ENCODE assay signal across 21 cellular contexts in the genomic region with DNA sequence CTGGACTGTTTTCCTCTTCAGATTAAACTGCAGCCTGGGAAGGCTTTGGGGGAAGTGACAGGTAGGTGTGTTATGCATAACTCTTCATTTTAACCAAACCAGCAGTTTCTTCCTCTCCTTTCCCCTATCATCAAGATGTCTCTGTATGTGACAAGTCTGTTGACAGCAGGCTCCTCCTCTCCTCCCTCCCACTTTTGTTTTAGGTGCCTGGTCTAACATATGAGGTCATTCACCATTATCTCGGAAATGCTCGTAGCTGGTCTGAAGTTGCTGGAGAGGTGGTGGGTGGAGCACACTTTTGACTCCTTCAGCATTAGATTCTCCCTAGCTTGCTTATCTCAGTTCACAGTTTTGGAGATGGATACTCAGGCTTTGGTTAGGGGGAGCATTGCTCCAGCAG.
A peak's percentile ranks its signal among the peaks of the same experiment; 100 is the strongest.
DNase-seq lines count a peak whose midpoint lies in the region; TF ChIP-seq lines count a peak whose summit lies in the region.
"Had no signal": no experiment of that assay in that cellular context is flagged by ENCODE, and none has a peak within 500 bp of the region (broad histone marks: within the 10 kb centered on the region; RNA-seq: fewer than 3 reads in every experiment).

No MANE protein-coding gene starts in this region.

- H3K9me3 ChIP-seq in endodermal cell (ENCODE audit: control insufficient read depth, low read length) (no peaks in the 10 kb centered on the region), trophoblast cell (ENCODE audit: insufficient read depth, low read depth, low read length) (no peaks in the 10 kb centered on the region), thyroid gland (no peaks in the 10 kb centered on the region)
- H3K9me3 ChIP-seq: A549, HAP-1 had no signal

- H3K4me1 ChIP-seq in endodermal cell (ENCODE audit: control insufficient read depth, insufficient read depth, low read length) (peaks cover 10% of the 10 kb centered on the region), trophoblast cell (ENCODE audit: control insufficient read depth in 1 of 2, insufficient read depth in 2 of 2, low read length in 2 of 2) (peaks cover 8 to 15% of the 10 kb centered on the region in 2 experiments), thyroid gland (no peaks in the 10 kb centered on the region)
- H3K4me1 ChIP-seq: A549, HAP-1 had no signal

- H4K8ac ChIP-seq in trophoblast cell (ENCODE audit: low read depth, low read length) = no peak overlapping the region

- H4K12ac ChIP-seq in trophoblast cell (ENCODE audit: low read depth, low read length) = no peak overlapping the region

- H3K4me1 Mint-ChIP-seq in endodermal cell = peaks cover 30% of the 10 kb centered on the region
- no peaks in the 10 kb centered on the region for H3K4me1 Mint-ChIP-seq in progenitor cell of endocrine pancreas (ENCODE audit: low read depth)
- H3K4me1 Mint-ChIP-seq: CD4-positive, alpha-beta memory T cell had no signal

- H3K23ac ChIP-seq in trophoblast cell (ENCODE audit: low read length) = no peak overlapping the region

- peaks cover 6% of the 10 kb centered on the region for H3K79me1 ChIP-seq in trophoblast cell (ENCODE audit: low read length)

- H3K4ac ChIP-seq in trophoblast cell (ENCODE audit: low read depth, low read length) = no peak overlapping the region

- no peak overlapping the region for H4K91ac ChIP-seq in trophoblast cell (ENCODE audit: low read depth, low read length)

- H3K4me3 Mint-ChIP-seq in endodermal cell (no peak overlapping the region), progenitor cell of endocrine pancreas (ENCODE audit: low read depth) (no peak overlapping the region)
- H3K4me3 Mint-ChIP-seq: CD4-positive, alpha-beta memory T cell; GM23338; HFFc6 had no signal

- H2BK120ac ChIP-seq in trophoblast cell (ENCODE audit: insufficient read depth, low read length, poor library complexity) = no peak overlapping the region

- no peaks in the 10 kb centered on the region for H3K27me3 Mint-ChIP-seq in endodermal cell (ENCODE audit: insufficient read depth)
- H3K27me3 Mint-ChIP-seq in progenitor cell of endocrine pancreas = peaks cover 6% of the 10 kb centered on the region

- H3K9ac ChIP-seq in endodermal cell (ENCODE audit: extremely low read depth, low read length, poor library complexity, severe bottlenecking) (no peak overlapping the region), trophoblast cell (ENCODE audit: low read length) (no peak overlapping the region)

- no peak overlapping the region for H2AFZ ChIP-seq in trophoblast cell (ENCODE audit: insufficient read depth, low read length, poor library complexity)
- H2AFZ ChIP-seq: GM23338 had no signal

- no peak overlapping the region for H2BK12ac ChIP-seq in trophoblast cell (ENCODE audit: low read length)

- TF ChIP-seq CTCF in endodermal cell (conservative IDR thresholded peaks at IDR 0.05) (no peak), thyroid gland (IDR thresholded peaks at IDR 0.05) (no peak), progenitor cell of endocrine pancreas (IDR thresholded peaks at IDR 0.05; ENCODE audit: unreplicated experiment) (no peak)

- H3K9me3 Mint-ChIP-seq in endodermal cell = no peaks in the 10 kb centered on the region
- no peaks in the 10 kb centered on the region for H3K9me3 Mint-ChIP-seq in progenitor cell of endocrine pancreas (ENCODE audit: low read depth)
- H3K9me3 Mint-ChIP-seq: GM23338 had no signal

- no peak overlapping the region for H3K4me3 ChIP-seq in endodermal cell (ENCODE audit: low read length)
- H3K4me3 ChIP-seq in trophoblast cell (ENCODE audit: low read depth, low read length) = no peak overlapping the region
- H3K4me3 ChIP-seq in thyroid gland (replicated peaks in 1 of 3) = no peak overlapping the region
- H3K4me3 ChIP-seq: A549, GM12878, GM23338, HAP-1 had no signal

- H3K4me2 ChIP-seq in trophoblast cell (ENCODE audit: low read length) = peak overlapping the region; percentile 17
- H3K4me2 ChIP-seq: A549, GM23338 had no signal

- no peak overlapping the region for H3K27ac ChIP-seq in endodermal cell (ENCODE audit: low read depth, low read length)
- peak overlapping the region; percentile 2 for H3K27ac ChIP-seq in trophoblast cell (ENCODE audit: low read depth, low read length)
- H3K27ac ChIP-seq in thyroid gland = no peak overlapping the region
- H3K27ac ChIP-seq: A549 had no signal

- no peak overlapping the region for H3K27ac Mint-ChIP-seq in endodermal cell
- no peak overlapping the region for H3K27ac Mint-ChIP-seq in progenitor cell of endocrine pancreas
- H3K27ac Mint-ChIP-seq: CD4-positive, alpha-beta memory T cell; GM23338; HFFc6 had no signal

- no peaks in the 10 kb centered on the region for H3K27me3 ChIP-seq in endodermal cell (ENCODE audit: control insufficient read depth, insufficient read depth, low read length, poor library complexity, severe bottlenecking)
- H3K27me3 ChIP-seq in trophoblast cell (ENCODE audit: insufficient read depth, low read length) = no peaks in the 10 kb centered on the region
- no peaks in the 10 kb centered on the region for H3K27me3 ChIP-seq in thyroid gland

- intact Hi-C loops in thyroid gland (cut with DNase I) = no loop called here

- 60% methylated on average over 2 of the region's 2 CpGs; no CpG with 5 or more reads in 1 of the 2 experiments for WGBS in endodermal cell (ENCODE audit: insufficient coverage in 1 of 2, insufficient read length in 1 of 2), 2 experiments
- no CpG with 5 or more reads among the region's 2 CpGs for WGBS in trophoblast cell (ENCODE audit: extremely low coverage, insufficient coverage, insufficient read length)
- WGBS in thyroid gland, 2 donors = 16 to 36% methylated on average over 2 of the region's 2 CpGs

- H2AK5ac ChIP-seq in trophoblast cell (ENCODE audit: low read length) = no peak overlapping the region

- H3K36me3 Mint-ChIP-seq in endodermal cell (ENCODE audit: low read depth) (no peaks in the 10 kb centered on the region), progenitor cell of endocrine pancreas (ENCODE audit: insufficient read depth) (no peaks in the 10 kb centered on the region)
- H3K36me3 Mint-ChIP-seq: CD4-positive, alpha-beta memory T cell had no signal

- no peak overlapping the region for H3K14ac ChIP-seq in trophoblast cell (ENCODE audit: low read length)

- H3K18ac ChIP-seq in trophoblast cell (ENCODE audit: low read length) = no peak overlapping the region

- no peak overlapping the region for H2BK5ac ChIP-seq in trophoblast cell (ENCODE audit: low read depth, low read length, poor library complexity)

- TF ChIP-seq POLR2A in thyroid gland (IDR thresholded peaks at IDR 0.05) = no peak

- H3K36me3 ChIP-seq in endodermal cell (ENCODE audit: control insufficient read depth, insufficient read depth, low read length) (no peaks in the 10 kb centered on the region), trophoblast cell (ENCODE audit: control insufficient read depth in 1 of 2, insufficient read depth in 2 of 2, low read length in 2 of 2) (no peaks in the 10 kb centered on the region), thyroid gland (no peaks in the 10 kb centered on the region)
- H3K36me3 ChIP-seq: HAP-1 had no signal

- DNase-seq in ELF-1 (ENCODE audit: low read depth, low spot score) = peak; percentile 69
- DNase-seq in NCI-H226 = peak; percentile 81
- DNase-seq in endodermal cell = peak; percentile 55
- DNase-seq in trophoblast cell = no peak
- no peak for DNase-seq in epidermal melanocyte (ENCODE audit: insufficient read length, low spot score)
- no peak for DNase-seq in thyroid gland
- no peak for DNase-seq in progenitor cell of endocrine pancreas (ENCODE audit: low spot score, unreplicated experiment)
- DNase-seq: 8988T; ACHN; AML-193; C1 segment of cervical spinal cord; Calu3; CD4-positive, alpha-beta memory T cell; COR-L47; DMS53; DMS79 treated with DMSO at 0.1 percent for 48 hours; HFFc6 had no signal

- H3K79me2 ChIP-seq in trophoblast cell (ENCODE audit: control insufficient read depth, insufficient read depth, low read length, poor library complexity) = no peaks in the 10 kb centered on the region

Comparison
In these comparisons a context has a peak if more than half of its experiments do, and no peak if none do; other contexts are left out.
1. DNase-seq: peak in ELF-1 (single experiment), NCI-H226 (single experiment) and endodermal cell (single experiment); none in trophoblast cell (0 of 2), epidermal melanocyte (single experiment), thyroid gland (0 of 2) and progenitor cell of endocrine pancreas (single experiment).